Comparison of ENCODE assay signal across 30 cellular contexts in the genomic region with DNA sequence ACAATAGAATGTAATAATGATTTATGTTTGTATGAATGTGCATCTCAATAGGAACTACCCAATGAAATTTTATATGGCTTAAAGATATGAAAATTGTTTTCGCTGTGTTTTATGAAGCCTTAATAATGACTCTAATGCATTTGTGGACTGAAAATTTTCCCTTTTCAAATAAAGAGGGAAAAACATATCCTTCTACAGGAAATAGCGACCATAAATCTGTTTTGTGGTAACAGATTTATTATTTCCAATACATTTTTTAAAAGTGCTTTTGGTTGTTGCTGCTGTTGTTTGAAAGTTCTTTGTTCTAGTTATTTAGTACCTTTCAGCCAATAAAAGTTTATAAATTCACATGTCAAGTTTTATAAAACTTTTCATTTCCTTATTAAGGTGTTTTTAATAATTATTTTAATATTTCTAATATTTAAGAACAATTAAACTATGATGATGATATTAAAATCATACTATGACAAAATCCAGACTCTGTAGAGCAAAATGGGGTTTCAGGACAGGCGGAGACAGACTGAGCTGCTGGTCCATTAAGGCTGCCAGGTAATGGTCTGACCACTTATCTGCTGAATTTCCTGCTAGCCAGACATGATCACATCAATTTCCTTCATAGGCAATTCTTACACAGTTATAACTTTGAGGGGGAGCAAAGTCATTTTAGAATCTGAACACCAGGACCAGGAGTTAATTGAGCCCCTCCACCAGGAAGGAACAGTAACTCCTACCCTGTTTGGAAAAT.
"Had no signal": no experiment of that assay in that cellular context is flagged by ENCODE, and none has a peak within 500 bp of the region (broad histone marks: within the 10 kb centered on the region; RNA-seq: fewer than 3 reads in every experiment).

No MANE protein-coding gene starts in this region.

- ATAC-seq: activated CD4-positive, alpha-beta T cell treated with anti-CD3 and anti-CD28 coated beads for 36 hours; activated CD8-positive, alpha-beta memory T cell treated with anti-CD3 and anti-CD28 coated beads, Interleukin-2, amount 10 ng/mL, durations not matched to agents 7 days and 5 days; activated CD8-positive, alpha-beta T cell treated with anti-CD3 and anti-CD28 coated beads, Interleukin-2, amount 10 ng/mL, durations not matched to agents 7 days and 5 days; activated naive CD8-positive, alpha-beta T cell treated with anti-CD3 and anti-CD28 coated beads, Interleukin-2, amount 50 U/mL, for 24 hours; body of pancreas; gastroesophageal sphincter; heart right ventricle; T-helper 17 cell had no signal

- H3K36me3 ChIP-seq: adrenal gland, colonic mucosa, esophagus squamous epithelium, gastroesophageal sphincter, heart right ventricle had no signal

- DNase-seq: activated CD4-positive, alpha-beta memory T cell treated with anti-CD3 and anti-CD28 coated beads for 36 hours; activated CD4-positive, alpha-beta T cell treated with anti-CD3 and anti-CD28 coated beads for 36 hours; activated CD4-positive, alpha-beta T cell treated with anti-CD3 and anti-CD28 coated beads, Interleukin-2, amount 10 ng/mL, durations not matched to agents 24 days and 14 days; activated CD4-positive, CD25-positive, alpha-beta regulatory T cell; activated CD4-positive, CD25-positive, alpha-beta regulatory T cell treated with anti-CD3 and anti-CD28 coated beads, Interleukin-2, amount 50 U/mL, for 72 hours; activated CD8-positive, alpha-beta memory T cell treated with anti-CD3 and anti-CD28 coated beads, Interleukin-2, amount 10 ng/mL, durations not matched to agents 7 days and 5 days; activated CD8-positive, alpha-beta memory T cell treated with anti-CD3 and anti-CD28 coated beads, Interleukin-2, amount 50 U/mL, for 4 hours; activated CD8-positive, alpha-beta T cell treated with anti-CD3 and anti-CD28 coated beads, Interleukin-2, amount 10 ng/mL, durations not matched to agents 7 days and 5 days; activated effector memory CD4-positive, alpha-beta T cell treated with anti-CD3 and anti-CD28 coated beads, Interleukin-2, amount 50 U/mL, for 16 hours; activated naive CD4-positive, alpha-beta T cell treated with anti-CD3 and anti-CD28 coated beads for 36 hours; activated naive CD8-positive, alpha-beta T cell treated with anti-CD3 and anti-CD28 coated beads for 36 hours; activated naive CD8-positive, alpha-beta T cell treated with anti-CD3 and anti-CD28 coated beads, Interleukin-2, amount 50 U/mL, for 24 hours; activated T-cell treated with anti-CD3 and anti-CD28 coated beads, Interleukin-2, amount 50 U/mL, for 1 hour; activated T-cell treated with anti-CD3 and anti-CD28 coated beads, Interleukin-2, amount 50 U/mL, for 48 hours; adrenal gland; amygdala; aorta; body of pancreas; caudate nucleus; colonic mucosa; dorsolateral prefrontal cortex; effector memory CD4-positive, alpha-beta T cell; endodermal cell; erythroblast; esophagus squamous epithelium; foreskin melanocyte; heart right ventricle; T-helper 1 cell; T-helper 17 cell had no signal

- H3K27me3 ChIP-seq: adrenal gland, body of pancreas, colonic mucosa, gastroesophageal sphincter had no signal

- H3K9me3 ChIP-seq: adrenal gland, body of pancreas, colonic mucosa, esophagus squamous epithelium, gastroesophageal sphincter, heart right ventricle had no signal

- H3K4me3 ChIP-seq: adrenal gland, body of pancreas, colonic mucosa, dorsolateral prefrontal cortex, esophagus squamous epithelium, gastroesophageal sphincter, heart right ventricle had no signal

- H3K27ac ChIP-seq: adrenal gland, body of pancreas, colonic mucosa, dorsolateral prefrontal cortex, esophagus squamous epithelium, gastroesophageal sphincter, heart right ventricle had no signal

- H3K4me1 ChIP-seq: colonic mucosa had no signal
